8 cellular contexts compared by ENCODE assay signal in genomic region chr9:136362450-136362784, GRCh38. TPM values are rescaled to one million over a fixed set of nuclear protein-coding genes. Genes with fewer than 3 reads are reported as not detected.
DNase-seq lines count a peak whose midpoint lies in the region; ATAC-seq and TF ChIP-seq lines count a peak whose summit lies in the region.

No MANE protein-coding gene starts in this region.

- no peak overlapping the region for H3K27ac ChIP-seq in CD8-positive, alpha-beta T cell (ENCODE audit: low read depth, low read length)
- peak overlapping the region; percentile 40; the same call in 1 of the 2 replicates for H3K27ac ChIP-seq in Panc1 (ENCODE audit: low read length)
- peak overlapping the region; percentile 36 to 99 (median 92) for H3K27ac ChIP-seq in esophagus squamous epithelium

- CTCF ChIA-PET in CD8-positive, alpha-beta T cell (lab: Charles Lee): interaction anchor here (0.9 to 1.8 kb wide), 5 partner anchors 8 to 268 kb away, joined by 3 to 8 read pairs (median 3); partner anchors contain the start of gene SNAPC4
- CTCF ChIA-PET in Panc1 (lab: Charles Lee): interaction anchor here (0.9 to 1.3 kb wide), 2 partner anchors 17 to 23 kb away, joined by 3 to 5 read pairs; no protein-coding TSS in a partner anchor

- H3K27ac Mint-ChIP-seq in CD8-positive, alpha-beta T cell: no peak overlapping the region

- no peak for TF ChIP-seq POLR2A in esophagus squamous epithelium (IDR thresholded peaks at IDR 0.05)

- no peak overlapping the region for H3K4me3 ChIP-seq in CD8-positive, alpha-beta T cell (ENCODE audit: low read depth, low read length)
- H3K4me3 ChIP-seq in Panc1 (ENCODE audit: low read depth in 2 of 2, low read length in 2 of 2): peak overlapping the region; percentile 19 to 43; a peak in 3 of 4 replicates
- H3K4me3 ChIP-seq in esophagus squamous epithelium: no peak overlapping the region

- ATAC-seq in CD8-positive, alpha-beta T cell: no peak
- ATAC-seq in Panc1: no peak
- peak; percentile 8 for ATAC-seq in sciatic nerve
- ATAC-seq in HG03521 (IDR thresholded peaks at IDR 0.05; ENCODE audit: unreplicated experiment): no peak
- no peak for ATAC-seq in GM21619 (IDR thresholded peaks at IDR 0.05; ENCODE audit: unreplicated experiment)

- H3K4me1 Mint-ChIP-seq in CD8-positive, alpha-beta T cell (ENCODE audit: low read depth): peaks cover 9% of the 10 kb centered on the region

- WGBS in esophagus squamous epithelium, 2 donors: 100% methylated on average over 1 of the region's 6 CpGs

- in situ Hi-C loops in Panc1 (cut with HindIII; ENCODE audit: low pct_unique_long_range_greater_than_20kb, low sequenced_read_pairs): no loop called here

- no peaks in the 10 kb centered on the region for H3K36me3 ChIP-seq in CD8-positive, alpha-beta T cell (ENCODE audit: insufficient read depth, low read length)
- H3K36me3 ChIP-seq in Panc1 (ENCODE audit: control insufficient read depth, insufficient read depth, low read length) (no peaks in the 10 kb centered on the region; the same call in 1 of the 2 replicates), esophagus squamous epithelium (peaks cover 0 to 7% (median 0%) of the 10 kb centered on the region in 3 donors)

- peaks cover 6% of the 10 kb centered on the region for H3K4me1 ChIP-seq in CD8-positive, alpha-beta T cell (ENCODE audit: insufficient read depth, low read length)
- H3K4me1 ChIP-seq in Panc1 (ENCODE audit: control insufficient read depth, insufficient read depth, low read length) (peaks cover 5% of the 10 kb centered on the region; the same call in 1 of the 2 replicates), esophagus squamous epithelium (peaks cover 16 to 48% (median 19%) of the 10 kb centered on the region in 3 donors)

- POLR2A ChIA-PET in CD8-positive, alpha-beta T cell (lab: Charles Lee): interaction anchor here (0.7 to 1.6 kb wide), 2 partner anchors 25 to 47 kb away, joined by 4 to 5 read pairs; partner anchors contain the start of genes ENTR1 and PMPCA
- POLR2A ChIA-PET in Panc1 (lab: Charles Lee): no interaction called here

- intact Hi-C loops in CD8-positive, alpha-beta T cell (cut with DNase I, micrococcal nuclease): loop anchor here in 1 of 2 experiments (5.0 kb wide), 1 partner anchor 1245 kb away; the partner anchor contains the start of gene ARRDC1
- intact Hi-C loops in Panc1 (cut with micrococcal nuclease; ENCODE audit: unreplicated experiment): no loop called here
- intact Hi-C loops in esophagus squamous epithelium (cut with DNase I): no loop called here
- intact Hi-C loops in sciatic nerve (cut with DNase I): no loop called here

- no peaks in the 10 kb centered on the region for H3K9me3 ChIP-seq in CD8-positive, alpha-beta T cell (ENCODE audit: low read length)
- H3K9me3 ChIP-seq in Panc1 (ENCODE audit: control insufficient read depth, insufficient read depth, low read depth, low read length): no peaks in the 10 kb centered on the region
- no peaks in the 10 kb centered on the region for H3K9me3 ChIP-seq in esophagus squamous epithelium

- H3K9me3 Mint-ChIP-seq in CD8-positive, alpha-beta T cell: no peaks in the 10 kb centered on the region

- no peaks in the 10 kb centered on the region for H3K27me3 ChIP-seq in CD8-positive, alpha-beta T cell (ENCODE audit: insufficient read depth, low read length)
- H3K27me3 ChIP-seq in Panc1 (ENCODE audit: control insufficient read depth, insufficient read depth, low read length): no peaks in the 10 kb centered on the region
- peaks cover 0 to 18% (median 0%) of the 10 kb centered on the region in 4 donors for H3K27me3 ChIP-seq in esophagus squamous epithelium

- BruUV-seq in Panc1 (replicated peaks; lab: Mats Ljungman, UMichigan): no TSS peak

- no peak for TF ChIP-seq CTCF in CD8-positive, alpha-beta T cell (IDR thresholded peaks at IDR 0.05)
- TF ChIP-seq CTCF in Panc1 (IDR thresholded peaks at IDR 0.05) (no peak), esophagus squamous epithelium (IDR thresholded peaks at IDR 0.05) (no peak)

- DNase-seq in CD8-positive, alpha-beta T cell: no peak
- DNase-seq in Panc1 (ENCODE audit: low read depth, low spot score) (no peak), esophagus squamous epithelium (lab: John Stamatoyannopoulos, UW) (no peak), sciatic nerve (ENCODE audit: low spot score) (no peak), CD1c-positive myeloid dendritic cell (ENCODE audit: extremely low spot score) (no peak), NCI-H1417 (lab: John Stamatoyannopoulos, UW) (no peak)

- H3K27me3 Mint-ChIP-seq in CD8-positive, alpha-beta T cell (ENCODE audit: low read depth): no peaks in the 10 kb centered on the region

- peak overlapping the region; percentile 83 for H3K4me3 Mint-ChIP-seq in CD8-positive, alpha-beta T cell

- peaks cover 12% of the 10 kb centered on the region for H3K36me3 Mint-ChIP-seq in CD8-positive, alpha-beta T cell

RNA-seq across cellular contexts. Expression of gene DNLZ, which starts 1.1 kb away (rescaled TPM):
- 10 to 100 TPM; 21.0 to 22.1 TPM for total RNA-seq in CD8-positive, alpha-beta T cell
- total RNA-seq in Panc1 (2021; ENCODE audit: unreplicated experiment) (26.5 TPM), esophagus squamous epithelium (10 to 100 TPM in 3 of 4 donors, 1 to 10 TPM in 1; 1.8 to 31.1 (median 19.7) TPM), sciatic nerve (24.6 TPM)
- 37.5 TPM for polyA plus RNA-seq in Panc1 (2012; ENCODE audit: insufficient read length)

RNA-seq across cellular contexts. Expression of gene CARD9, which starts 11.1 kb away (rescaled TPM):
- under 1 TPM; 0.14 to 0.31 TPM for total RNA-seq in CD8-positive, alpha-beta T cell
- 1.7 TPM for total RNA-seq in Panc1 (2021; ENCODE audit: unreplicated experiment)
- polyA plus RNA-seq in Panc1 (2012; ENCODE audit: insufficient read length): 1.1 TPM
- total RNA-seq in esophagus squamous epithelium: 1 to 10 TPM in 2 of 4 donors, under 1 TPM in 2; 0.57 to 1.1 (median 1.0) TPM
- 4.0 TPM for total RNA-seq in sciatic nerve

RNA-seq across cellular contexts. Expression of gene GPSM1, which starts 35.1 kb away (rescaled TPM):
- total RNA-seq in CD8-positive, alpha-beta T cell: 1 to 10 TPM; 5.4 to 6.6 TPM
- total RNA-seq in Panc1 (2021; ENCODE audit: unreplicated experiment) (14.2 TPM), esophagus squamous epithelium (1 to 10 TPM in 3 of 4 donors, under 1 TPM in 1; 0.72 to 8.2 (median 1.9) TPM), sciatic nerve (43.7 TPM)
- 23.8 TPM for polyA plus RNA-seq in Panc1 (2012; ENCODE audit: insufficient read length)

RNA-seq across cellular contexts. Expression of gene SNAPC4, which starts 37.6 kb away (rescaled TPM):
- total RNA-seq in CD8-positive, alpha-beta T cell: 1 to 10 TPM; 6.7 TPM
- total RNA-seq in Panc1 (2021; ENCODE audit: unreplicated experiment) (10.8 TPM), esophagus squamous epithelium (1 to 10 TPM; 2.6 to 5.1 (median 4.5) TPM), sciatic nerve (9.9 TPM)
- 13.4 TPM for polyA plus RNA-seq in Panc1 (2012; ENCODE audit: insufficient read length)

RNA-seq across cellular contexts. Expression of gene ENTR1, which starts 48.0 kb away (rescaled TPM):
- total RNA-seq in CD8-positive, alpha-beta T cell: 10 to 100 TPM; 33.0 to 34.4 TPM
- 90.8 TPM for total RNA-seq in Panc1 (2021; ENCODE audit: unreplicated experiment)
- polyA plus RNA-seq in Panc1 (2012; ENCODE audit: insufficient read length): 64.8 TPM
- total RNA-seq in esophagus squamous epithelium: 10 to 100 TPM; 24.3 to 31.9 (median 28.2) TPM
- 39.7 TPM for total RNA-seq in sciatic nerve

Comparison
In these comparisons a context has a peak if more than half of its experiments do, and no peak if none do; other contexts are left out.
1. H3K4me3 ChIP-seq: peak in Panc1 (2 of 2); none in CD8-positive, alpha-beta T cell (single experiment) and esophagus squamous epithelium (0 of 4).